In genomic region chr3:53222183-53222901, GRCh38 we compare ENCODE assay signal across 15 cellular contexts. TPM values are rescaled to one million over a fixed set of nuclear protein-coding genes. Genes with fewer than 3 reads are reported as not detected.
DNase-seq lines count a peak whose midpoint lies in the region; ATAC-seq and TF ChIP-seq lines count a peak whose summit lies in the region.
"Had no signal": no experiment of that assay in that cellular context is flagged by ENCODE, and none has a peak within 500 bp of the region (broad histone marks: within the 10 kb centered on the region; RNA-seq: fewer than 3 reads in every experiment).

No MANE protein-coding gene starts in this region.

- H3K23ac ChIP-seq in neuronal stem cell (ENCODE audit: low read depth, low read length, poor library complexity): no peak overlapping the region

- DNase-seq in T-helper 1 cell (no peak), chondrocyte (ENCODE audit: low spot score) (peak; percentile 41), neuronal stem cell (ENCODE audit: low spot score) (no peak), NCI-H1436 (lab: John Stamatoyannopoulos, UW) (no peak)
- DNase-seq: DMS153; left ventricle myocardium inferior; SJCRH30; stimulated activated CD4-positive, alpha-beta T cell treated with anti-CD3 and anti-CD28 coated beads, Interleukin-12 subunit alpha, Interleukin-12 subunit beta, amount 100 ng/mL, for 4 hours; tibial artery had no signal

- WGBS in neuronal stem cell (ENCODE audit: extremely low coverage in 2 of 2, insufficient read length in 2 of 2, insufficient replicate concordance in 1 of 2), 2 donors: no CpG with 5 or more reads among the region's 12 CpGs

- H3K27ac Mint-ChIP-seq in T-helper 1 cell treated with Interleukin-12 subunit alpha and Interleukin-12 subunit beta and Interleukin-4 antibody, amounts not matched to agents 30 μg/mL and 1 μg/mL, for 36 hours: peak overlapping the region; percentile 34
- no peak overlapping the region for H3K27ac Mint-ChIP-seq in chondrocyte (ENCODE audit: unreplicated experiment)

- POLR2A ChIA-PET in HEK293 (lab: Yijun Ruan, JAX): no interaction called here

- H3K18ac ChIP-seq in neuronal stem cell (ENCODE audit: low read length): peak overlapping the region; percentile 8

- H3K9me3 ChIP-seq in HEK293 (ENCODE audit: control insufficient read depth, insufficient read depth, low read depth, low read length) (no peaks in the 10 kb centered on the region), neuronal stem cell (replicated peaks in 1 of 2; ENCODE audit: control insufficient read depth in 2 of 2, insufficient read depth in 1 of 2, low read depth in 1 of 2, low read length in 2 of 2) (no peaks in the 10 kb centered on the region)
- H3K9me3 ChIP-seq: left ventricle myocardium inferior, SJCRH30, tibial artery had no signal

- CTCF ChIA-PET in HEK293 (lab: Yijun Ruan, JAX): interaction anchor here (0.6 kb wide), 1 partner anchor 374 kb away, joined by 3 read pairs; no protein-coding TSS in a partner anchor

- TF ChIP-seq CTCF in HEK293 (tag by site-specific recombination; IDR thresholded peaks at IDR 0.05) (no peak), chondrocyte (IDR thresholded peaks at IDR 0.05) (no peak)

- no peak overlapping the region for H3K4me2 ChIP-seq in neuronal stem cell (ENCODE audit: insufficient read depth, low read length, poor library complexity, severe bottlenecking)
- H3K4me2 ChIP-seq: KMS-11 had no signal

- peaks cover 4% of the 10 kb centered on the region for H3K4me1 Mint-ChIP-seq in T-helper 1 cell treated with Interleukin-12 subunit alpha and Interleukin-12 subunit beta and Interleukin-4 antibody, amounts not matched to agents 30 μg/mL and 1 μg/mL, for 36 hours (ENCODE audit: low read depth)
- no peaks in the 10 kb centered on the region for H3K4me1 Mint-ChIP-seq in chondrocyte (ENCODE audit: low read depth)

- no peak overlapping the region for H3K27ac ChIP-seq in HEK293 (ENCODE audit: extremely low read depth, low read depth, low read length)
- H3K27ac ChIP-seq in neuronal stem cell (replicated peaks; ENCODE audit: low read length): peak overlapping the region; percentile 45
- H3K27ac ChIP-seq: KMS-11, left ventricle myocardium inferior, SJCRH30, tibial artery, VCaP had no signal

- no peaks in the 10 kb centered on the region for H3K27me3 Mint-ChIP-seq in T-helper 1 cell treated with Interleukin-12 subunit alpha and Interleukin-12 subunit beta and Interleukin-4 antibody, amounts not matched to agents 30 μg/mL and 1 μg/mL, for 36 hours (ENCODE audit: low read depth)
- no peaks in the 10 kb centered on the region for H3K27me3 Mint-ChIP-seq in chondrocyte (ENCODE audit: low read depth)

- no peaks in the 10 kb centered on the region for H3K27me3 ChIP-seq in neuronal stem cell (ENCODE audit: control insufficient read depth in 3 of 3, insufficient read depth in 3 of 3, low read depth in 1 of 3, low read length in 3 of 3)
- H3K27me3 ChIP-seq: SJCRH30, tibial artery had no signal

- no peaks in the 10 kb centered on the region for H3K9me3 Mint-ChIP-seq in T-helper 1 cell treated with Interleukin-12 subunit alpha and Interleukin-12 subunit beta and Interleukin-4 antibody, amounts not matched to agents 30 μg/mL and 1 μg/mL, for 36 hours
- no peaks in the 10 kb centered on the region for H3K9me3 Mint-ChIP-seq in chondrocyte (ENCODE audit: low read depth)

- H3K4me1 ChIP-seq in HEK293 (ENCODE audit: control insufficient read depth, insufficient read depth, low read length) (no peaks in the 10 kb centered on the region), neuronal stem cell (ENCODE audit: control insufficient read depth in 2 of 2, insufficient read depth in 1 of 2, low read depth in 1 of 2, low read length in 2 of 2) (no peaks in the 10 kb centered on the region)
- H3K4me1 ChIP-seq: left ventricle myocardium inferior, SJCRH30, tibial artery had no signal

- no peak overlapping the region for H2BK5ac ChIP-seq in neuronal stem cell (ENCODE audit: low read length)

- H3K36me3 ChIP-seq in HEK293 (ENCODE audit: control insufficient read depth in 2 of 2, insufficient read depth in 1 of 2, low read length in 2 of 2): peaks cover 0 to 55% of the 10 kb centered on the region in 2 experiments; a peak in 2 of 3 replicates
- peaks cover 44 to 50% of the 10 kb centered on the region in 2 donors for H3K36me3 ChIP-seq in neuronal stem cell (replicated peaks in 1 of 2; ENCODE audit: control insufficient read depth in 2 of 2, insufficient read depth in 2 of 2, low read length in 2 of 2)

- no peak overlapping the region for H3K9ac ChIP-seq in neuronal stem cell (ENCODE audit: low read depth, low read length, poor library complexity)
- H3K9ac ChIP-seq: KMS-11 had no signal

- no peak overlapping the region for H3K4me3 Mint-ChIP-seq in T-helper 1 cell treated with Interleukin-12 subunit alpha and Interleukin-12 subunit beta and Interleukin-4 antibody, amounts not matched to agents 30 μg/mL and 1 μg/mL, for 36 hours
- H3K4me3 Mint-ChIP-seq in chondrocyte (ENCODE audit: unreplicated experiment): no peak overlapping the region

- no peak overlapping the region for H2BK120ac ChIP-seq in neuronal stem cell (ENCODE audit: low read depth, low read length)

- no peak overlapping the region for H2AK5ac ChIP-seq in neuronal stem cell (ENCODE audit: low read depth, low read length)

- ATAC-seq in GM19035 (IDR thresholded peaks at IDR 0.05; ENCODE audit: unreplicated experiment): no peak
- no peak for ATAC-seq in GM19351 (IDR thresholded peaks at IDR 0.05; ENCODE audit: unreplicated experiment)

- H3K4me3 ChIP-seq in HEK293 (ENCODE audit: low read depth, low read length) (no peak overlapping the region), neuronal stem cell (ENCODE audit: low read length in 2 of 2) (no peak overlapping the region)
- H3K4me3 ChIP-seq: left ventricle myocardium inferior, SJCRH30, tibial artery had no signal

- no peaks in the 10 kb centered on the region for H3K79me1 ChIP-seq in neuronal stem cell (ENCODE audit: low read depth, low read length)

- H3K36me3 Mint-ChIP-seq in T-helper 1 cell treated with Interleukin-12 subunit alpha and Interleukin-12 subunit beta and Interleukin-4 antibody, amounts not matched to agents 30 μg/mL and 1 μg/mL, for 36 hours (ENCODE audit: low read depth): peaks cover 8% of the 10 kb centered on the region
- H3K36me3 Mint-ChIP-seq in chondrocyte (ENCODE audit: low read depth): peaks cover 19% of the 10 kb centered on the region

- no peak overlapping the region for H2BK12ac ChIP-seq in neuronal stem cell (ENCODE audit: low read length)

- H4K91ac ChIP-seq in neuronal stem cell (ENCODE audit: low read depth, low read length, poor library complexity): no peak overlapping the region

- no peak overlapping the region for H3K14ac ChIP-seq in neuronal stem cell (ENCODE audit: low read length)

- no peak overlapping the region for H3K4ac ChIP-seq in neuronal stem cell (ENCODE audit: low read length)

- no peak overlapping the region for H2AFZ ChIP-seq in neuronal stem cell (ENCODE audit: low read length)

- H2BK15ac ChIP-seq in neuronal stem cell (ENCODE audit: low read length): no peak overlapping the region

- no peak overlapping the region for H4K8ac ChIP-seq in neuronal stem cell (ENCODE audit: low read depth, low read length)

TF ChIP-seq in HEK293, 187 proteins besides CTCF, POLR2A, EP300 and RAD21:
- TF ChIP-seq ZNF10 (tag by site-specific recombination; IDR thresholded peaks at IDR 0.05): peak; percentile 67
- no peak for TF ChIP-seq ZBTB49 (tag by site-specific recombination; IDR thresholded peaks at IDR 0.05; ENCODE audit: low read depth)
- TF ChIP-seq ZSCAN18 (tag by site-specific recombination; IDR thresholded peaks at IDR 0.05): no peak

RNA-seq across cellular contexts. Expression of gene TKT, which starts 33.5 kb away (rescaled TPM):
- total RNA-seq in chondrocyte: 165 to 299 TPM (median 169 TPM) in 3 replicates
- 423 TPM for polyA plus RNA-seq in neuronal stem cell (2013, experiment 1 of 2)
- 428 TPM for polyA plus RNA-seq in neuronal stem cell (2013, experiment 2 of 2)
